Comparison of ENCODE assay signal across 8 cellular contexts in genomic region chr12:6752931-6753771, GRCh38. TPM values are rescaled to one million over a fixed set of nuclear protein-coding genes. Genes with fewer than 3 reads are reported as not detected.
A peak's percentile ranks its signal among the peaks of the same experiment; 100 is the strongest.
DNase-seq lines count a peak whose midpoint lies in the region; ATAC-seq lines count a peak whose summit lies in the region.

Gene MLF2 (minus strand): TSS chr12:6753141. CDS start chr12:6752334, 807 bp downstream.

- peaks cover 35% of the 10 kb centered on the region for H3K36me3 Mint-ChIP-seq in effector memory CD8-positive, alpha-beta T cell (ENCODE audit: insufficient read depth)
- H3K36me3 Mint-ChIP-seq in memory B cell = peaks cover 12% of the 10 kb centered on the region

- ATAC-seq in GM21360 (IDR thresholded peaks at IDR 0.05; ENCODE audit: unreplicated experiment) = peak; percentile 77
- peak; percentile 91 for ATAC-seq in effector memory CD8-positive, alpha-beta T cell (replicated peaks)
- peak; percentile 86 for ATAC-seq in memory B cell (ENCODE audit: low read depth)

- H3K4me3 Mint-ChIP-seq in effector memory CD8-positive, alpha-beta T cell = peak within 1 kb of the TSS; percentile 94 to 96
- peak within 1 kb of the TSS; percentile 95 for H3K4me3 Mint-ChIP-seq in memory B cell

- peaks cover 9 to 17% of the 10 kb centered on the region in 2 donors for H3K4me1 Mint-ChIP-seq in effector memory CD8-positive, alpha-beta T cell (ENCODE audit: low read depth in 2 of 2)
- peaks cover 14% of the 10 kb centered on the region for H3K4me1 Mint-ChIP-seq in memory B cell

- no peaks in the 10 kb centered on the region for H3K9me3 Mint-ChIP-seq in effector memory CD8-positive, alpha-beta T cell
- no peaks in the 10 kb centered on the region for H3K9me3 Mint-ChIP-seq in memory B cell

- DNase-seq in COLO829 (ENCODE audit: low spot score) (peak; percentile 100), HT1080 (ENCODE audit: low read depth) (peak; percentile 98), NOMO-1 treated with DMSO at 0.1 percent for 48 hours (lab: John Stamatoyannopoulos, UW; ENCODE audit: unreplicated experiment) (peak; percentile 97), memory B cell (ENCODE audit: low spot score in 2 of 2) (peak; percentile 96 to 98)
- peak; percentile 95 for DNase-seq in activated CD8-positive, alpha-beta memory T cell treated with anti-CD3 and anti-CD28 coated beads for 4 hours (ENCODE audit: low read depth in 2 of 2)
- DNase-seq in effector memory CD8-positive, alpha-beta T cell = peak; percentile 97 to 98 (median 97)
- DNase-seq in stimulated activated CD8-positive, alpha-beta memory T cell treated with anti-CD3 and anti-CD28 coated beads, Interleukin-12 subunit alpha, Interleukin-12 subunit beta, amount 100 ng/mL, for 24 hours (ENCODE audit: extremely low read depth) = peak; percentile 94

- no peaks in the 10 kb centered on the region for H3K27me3 Mint-ChIP-seq in effector memory CD8-positive, alpha-beta T cell
- peaks cover 2% of the 10 kb centered on the region for H3K27me3 Mint-ChIP-seq in memory B cell

- peak within 1 kb of the TSS; percentile 98 for H3K27ac Mint-ChIP-seq in effector memory CD8-positive, alpha-beta T cell
- H3K27ac Mint-ChIP-seq in memory B cell = peak within 1 kb of the TSS; percentile 96

RNA-seq across cellular contexts. Expression of gene MLF2, which starts in this region (rescaled TPM):
- total RNA-seq in HT1080 (2014; rRNA removed; shearing (Covaris generic)) = 283 and 297 TPM in 2 replicates
- 284 and 336 TPM in 2 replicates for polyA plus RNA-seq in HT1080 (2015; cell fraction: cytosol; rRNA removed)
- 179 and 198 TPM in 2 replicates for polyA plus RNA-seq in HT1080 (2015; cell fraction: nucleus; rRNA removed)

Comparison
In these comparisons a context has a peak if more than half of its experiments do, and no peak if none do; other contexts are left out.
1. Peak in every context shown above with its lines: DNase-seq and ATAC-seq.